Comparison of ENCODE assay signal across 22 cellular contexts in genomic region chr7:85232068-85232467, GRCh38. TPM values are rescaled to one million over a fixed set of nuclear protein-coding genes. Genes with fewer than 3 reads are reported as not detected.
DNase-seq lines count a peak whose midpoint lies in the region; ATAC-seq, FAIRE-seq and TF ChIP-seq lines count a peak whose summit lies in the region.
"Had no signal": no experiment of that assay in that cellular context is flagged by ENCODE, and none has a peak within 500 bp of the region (broad histone marks: within the 10 kb centered on the region; RNA-seq: fewer than 3 reads in every experiment).

No MANE protein-coding gene starts in this region.

- no peak for TF ChIP-seq EP300 in A549 (IDR thresholded peaks at IDR 0.05)

- ATAC-seq in A549 (no peak), GM18517 (IDR thresholded peaks at IDR 0.05; ENCODE audit: unreplicated experiment) (no peak), GM21447 (IDR thresholded peaks at IDR 0.05; ENCODE audit: unreplicated experiment) (no peak)

- CTCF ChIA-PET in A549 (lab: Yijun Ruan, JAX), result no interaction called here
- CTCF ChIA-PET in HEK293 (lab: Yijun Ruan, JAX), result no interaction called here

- H3K36me3 ChIP-seq in HEK293 (ENCODE audit: control insufficient read depth in 2 of 2, insufficient read depth in 1 of 2, low read length in 2 of 2), result no peaks in the 10 kb centered on the region
- H3K36me3 ChIP-seq: BE2C had no signal

- no peaks in the 10 kb centered on the region for H3K4me1 ChIP-seq in A549
- H3K4me1 ChIP-seq in HEK293 (ENCODE audit: control insufficient read depth, insufficient read depth, low read length), result peaks cover 9% of the 10 kb centered on the region; the same call in 1 of the 2 replicates

- TF ChIP-seq RAD21 in A549 (conservative IDR thresholded peaks at IDR 0.05 in 1 of 2, IDR thresholded peaks at IDR 0.05 in 1 of 2), result no peak

- DNase-seq in A549 (ENCODE audit: low read depth in 1 of 2, low spot score in 1 of 2), result no peak
- peak; percentile 72 for DNase-seq in globus pallidus (ENCODE audit: low spot score)
- peak; percentile 38 for DNase-seq in pons (ENCODE audit: low spot score)
- DNase-seq in stimulated activated CD4-positive, alpha-beta T cell treated with anti-CD3 and anti-CD28 coated beads, Interleukin-15, amount 100 ng/mL, for 24 hours, result no peak
- DNase-seq in stimulated activated CD4-positive, alpha-beta T cell treated with anti-CD3 and anti-CD28 coated beads, Interleukin-1b, Interleukin-23, amount 100 ng/mL, for 48 hours, result no peak
- DNase-seq: 8988T; BE2C; Caco-2; CD4-positive, alpha-beta T cell; DMS79; GDM1; GM23248; HCEC 1CT; HFFc6; KG1 had no signal

- H3K9me3 ChIP-seq in A549, result no peaks in the 10 kb centered on the region
- no peaks in the 10 kb centered on the region for H3K9me3 ChIP-seq in HEK293 (ENCODE audit: control insufficient read depth, insufficient read depth, low read depth, low read length)
- H3K9me3 ChIP-seq: BE2C, Caco-2 had no signal

- TF ChIP-seq CTCF in A549 (IDR thresholded peaks at IDR 0.05) (no peak), HEK293 (tag by site-specific recombination; IDR thresholded peaks at IDR 0.05) (no peak)

- FAIRE-seq in A549 (lab: Jason Lieb, UNC), result peak; percentile 43
- FAIRE-seq: D721Med, GM12892, GM18507, H54 had no signal

- POLR2A ChIA-PET in A549 (lab: Yijun Ruan, JAX) (no interaction called here), HEK293 (lab: Yijun Ruan, JAX) (no interaction called here)

- 27% methylated on average over 2 of the region's 2 CpGs for WGBS in A549 (ENCODE audit: missing lambda C conversion rate)

- H3K27ac ChIP-seq in A549 (no peak overlapping the region), HEK293 (ENCODE audit: extremely low read depth, low read depth, low read length) (no peak overlapping the region)
- H3K27ac ChIP-seq: GM23248 had no signal

- H3K4me3 ChIP-seq in A549 (no peak overlapping the region), HEK293 (ENCODE audit: low read depth, low read length) (no peak overlapping the region)
- H3K4me3 ChIP-seq: GM23248 had no signal

- H3K4me2 ChIP-seq in A549, result no peak overlapping the region

- no peak for TF ChIP-seq POLR2A in A549 (IDR thresholded peaks at IDR 0.05; ENCODE audit: low read length)

TF ChIP-seq in A549, 52 proteins besides CTCF, POLR2A, EP300 and RAD21 (continues in another document):
- TF ChIP-seq FOSB (CRISPR knock-in tag; IDR thresholded peaks at IDR 0.05) (no peak), POLR2AphosphoS2 (conservative IDR thresholded peaks at IDR 0.05; ENCODE audit: low read length) (no peak), EHF (CRISPR knock-in tag; IDR thresholded peaks at IDR 0.05) (no peak), HOXB13 (CRISPR knock-in tag; IDR thresholded peaks at IDR 0.05; ENCODE audit: low read depth) (no peak), RFX5 (IDR thresholded peaks at IDR 0.05) (no peak), ZNF302 (CRISPR knock-in tag; IDR thresholded peaks at IDR 0.05) (no peak), KDM1A (IDR thresholded peaks at IDR 0.05; ENCODE audit: low read depth) (no peak), PHF8 (IDR thresholded peaks at IDR 0.05; ENCODE audit: borderline replicate concordance, low read depth) (no peak), MAFK (IDR thresholded peaks at IDR 0.05; ENCODE audit: partially characterized antibody) (no peak), FOSL2 (IDR thresholded peaks at IDR 0.05) (no peak), FOSL2 (CRISPR knock-in tag; IDR thresholded peaks at IDR 0.05) (no peak), FOXS1 (CRISPR knock-in tag; IDR thresholded peaks at IDR 0.05) (no peak), SREBF2 (IDR thresholded peaks at IDR 0.05) (no peak), KDM5A (IDR thresholded peaks at IDR 0.05) (no peak), HOXA7 (CRISPR knock-in tag; IDR thresholded peaks at IDR 0.05) (no peak), ZFP36 (IDR thresholded peaks at IDR 0.05; ENCODE audit: borderline replicate concordance, partially characterized antibody) (no peak), ATOH8 (CRISPR knock-in tag; IDR thresholded peaks at IDR 0.05; ENCODE audit: low read depth) (no peak), USF2 (IDR thresholded peaks at IDR 0.05) (no peak), MAZ (IDR thresholded peaks at IDR 0.05; ENCODE audit: borderline replicate concordance, low read depth, low read length) (no peak)

TF ChIP-seq in HEK293, 187 proteins besides CTCF, POLR2A, EP300 and RAD21:
- TF ChIP-seq ZNF747 (tag by site-specific recombination; IDR thresholded peaks at IDR 0.05) (no peak), ZNF645 (tag by site-specific recombination; IDR thresholded peaks at IDR 0.05) (no peak), ATF2 (tag by site-specific recombination; IDR thresholded peaks at IDR 0.05; ENCODE audit: low read depth) (peak; percentile 30; the same call in 1 of the 2 replicates), ZNF146 (tag by site-specific recombination; IDR thresholded peaks at IDR 0.05) (no peak), ZSCAN18 (tag by site-specific recombination; IDR thresholded peaks at IDR 0.05) (no peak), ZNF26 (tag by site-specific recombination; IDR thresholded peaks at IDR 0.05) (no peak), ZBTB21 (tag by site-specific recombination; IDR thresholded peaks at IDR 0.05) (0 out of 2 replicates have a peak, but pooled peaks have one; percentile 21), ZNF416 (tag by site-specific recombination; IDR thresholded peaks at IDR 0.05) (no peak), ZNF629 (tag by site-specific recombination; IDR thresholded peaks at IDR 0.05) (peak; percentile 10; the same call in 1 of the 2 replicates)

RNA-seq across cellular contexts. Expression of gene SEMA3D, which starts 45.2 kb away (rescaled TPM):
- polyA plus RNA-seq in A549 (2011; rRNA removed) (0.13 and 0.15 TPM in 2 replicates), A549 (2017; fragmentation: RNase III; extraction: RNeasy Plus Mini Kit Qiagen cat#74134 plus additional on column Dnase treatment) (0.04 to 0.08 TPM (median 0.05 TPM) in 3 replicates)
- under 0.01 TPM in 1 of 2 replicates, not detected in the other for polyA plus RNA-seq in A549 (2012; cell fraction: cytosol; rRNA removed)
- 0.04 TPM in 1 of 2 replicates, not detected in the other for polyA plus RNA-seq in A549 (2012; cell fraction: nucleus; rRNA removed)
- polyA minus RNA-seq in A549 (2011; rRNA and poly(A)+ RNA removed), result 0.17 TPM in 1 of 2 replicates, not detected in the other

Comparison
In these comparisons a context has a peak if more than half of its experiments do, and no peak if none do; other contexts are left out.
1. DNase-seq: peak in globus pallidus (single experiment) and pons (single experiment); none in A549 (0 of 2), stimulated activated CD4-positive, alpha-beta T cell treated with anti-CD3 and anti-CD28 coated beads, Interleukin-15, amount 100 ng/mL, for 24 hours (single experiment) and stimulated activated CD4-positive, alpha-beta T cell treated with anti-CD3 and anti-CD28 coated beads, Interleukin-1b, Interleukin-23, amount 100 ng/mL, for 48 hours (single experiment).